Comparison of ENCODE assay signal across 9 cellular contexts in the genomic region with DNA sequence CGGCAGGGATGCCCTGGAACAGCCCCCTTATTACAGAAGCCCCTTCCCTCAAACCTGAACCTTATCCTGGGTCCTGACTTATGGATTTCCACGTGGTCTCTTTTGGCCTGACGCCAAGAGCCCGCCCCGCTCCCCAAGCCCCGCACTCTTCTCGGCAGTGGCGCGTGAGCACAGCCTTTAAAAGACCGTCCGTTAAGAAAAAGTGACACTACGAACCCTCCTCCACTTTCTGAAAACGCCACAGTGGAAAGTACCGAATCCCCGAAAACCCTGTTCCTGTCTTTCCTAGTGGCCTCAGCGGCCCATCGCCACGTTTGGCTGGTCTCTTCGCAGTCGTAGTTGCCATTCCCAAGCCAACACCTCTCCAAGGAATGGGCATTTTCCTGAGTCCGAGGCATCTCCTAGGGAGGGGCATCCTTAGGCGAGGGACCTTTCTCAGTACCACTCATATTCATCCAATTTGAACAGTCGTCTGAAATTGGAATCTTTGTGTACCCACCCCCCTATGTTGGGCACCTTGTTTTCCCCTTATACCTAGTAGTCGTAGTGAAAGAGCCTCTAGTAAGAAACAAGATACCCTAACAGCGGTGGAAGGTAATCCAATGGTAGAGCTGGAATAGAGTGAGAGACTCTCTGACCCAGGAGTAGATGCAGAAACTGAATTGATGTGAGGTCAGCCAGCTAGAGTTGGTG. TPM values are rescaled to one million over a fixed set of nuclear protein-coding genes. Genes with fewer than 3 reads are reported as not detected.
DNase-seq lines count a peak whose midpoint lies in the region; FAIRE-seq and TF ChIP-seq lines count a peak whose summit lies in the region.
"Had no signal": no experiment of that assay in that cellular context is flagged by ENCODE, and none has a peak within 500 bp of the region (broad histone marks: within the 10 kb centered on the region; RNA-seq: fewer than 3 reads in every experiment).

No MANE protein-coding gene starts in this region.

- H3K27ac ChIP-seq in BLaER1 treated with 17β-estradiol and CSF1 and Interleukin-3, amounts not matched to agents 10 nM and 100 nM = no peak overlapping the region

- FAIRE-seq in bronchial epithelial cell (lab: Jason Lieb, UNC) = no peak

- H3K9ac ChIP-seq in BLaER1 treated with 17β-estradiol and CSF1 and Interleukin-3, amounts not matched to agents 10 nM and 100 nM = no peak overlapping the region

- in situ Hi-C loops in G401 (cut with HindIII; ENCODE audit: low sequenced_read_pairs) = no loop called here

- H3K4me3 Mint-ChIP-seq in IgD-negative memory B cell = peak overlapping the region; percentile 54 to 90 (median 82)
- H3K4me3 Mint-ChIP-seq in nephron progenitor cell = peak overlapping the region; percentile 80

- H3K9me3 ChIP-seq in BLaER1 treated with 17β-estradiol and CSF1 and Interleukin-3, amounts not matched to agents 10 nM and 100 nM (replicated peaks in 1 of 11) = peaks cover 8 to 18% (median 10%) of the 10 kb centered on the region in 11 experiments

- H3K4me1 ChIP-seq in BLaER1 treated with 17β-estradiol and CSF1 and Interleukin-3, amounts not matched to agents 10 nM and 100 nM = peaks cover 15 to 37% (median 32%) of the 10 kb centered on the region in 10 experiments

- H3K4me3 ChIP-seq in BLaER1 treated with 17β-estradiol and CSF1 and Interleukin-3, amounts not matched to agents 10 nM and 100 nM = peak overlapping the region; percentile 49 to 70 (median 58); a peak in 19 of 20 replicates
- peak overlapping the region; percentile 54 for H3K4me3 ChIP-seq in bronchial epithelial cell (ENCODE audit: low read depth, low read length)

- H3K36me3 Mint-ChIP-seq in IgD-negative memory B cell (no peaks in the 10 kb centered on the region), nephron progenitor cell (ENCODE audit: low read depth) (no peaks in the 10 kb centered on the region)

- TF ChIP-seq CTCF in bronchial epithelial cell (IDR thresholded peaks at IDR 0.05; ENCODE audit: insufficient read depth, low read length, severe bottlenecking) (no peak), nephron progenitor cell (IDR thresholded peaks at IDR 0.05) (no peak)

- H3K4me1 Mint-ChIP-seq in IgD-negative memory B cell = peaks cover 26 to 34% (median 27%) of the 10 kb centered on the region in 3 donors
- H3K4me1 Mint-ChIP-seq in nephron progenitor cell = peaks cover 30% of the 10 kb centered on the region

- peaks cover 100% of the 10 kb centered on the region in 11 experiments for H3K27me3 ChIP-seq in BLaER1 treated with 17β-estradiol and CSF1 and Interleukin-3, amounts not matched to agents 10 nM and 100 nM
- H3K27me3 ChIP-seq in bronchial epithelial cell (ENCODE audit: control insufficient read depth, insufficient read depth, low read length) = no peaks in the 10 kb centered on the region

- peaks cover 81% of the 10 kb centered on the region for H3K27me3 Mint-ChIP-seq in IgD-negative memory B cell
- peaks cover 100% of the 10 kb centered on the region for H3K27me3 Mint-ChIP-seq in nephron progenitor cell (ENCODE audit: low read depth, poor library complexity)

- H3K9me3 Mint-ChIP-seq in IgD-negative memory B cell = peaks cover 0 to 2% (median 0%) of the 10 kb centered on the region in 3 donors
- no peaks in the 10 kb centered on the region for H3K9me3 Mint-ChIP-seq in nephron progenitor cell

- H3K4me2 ChIP-seq in BLaER1 treated with 17β-estradiol and CSF1 and Interleukin-3, amounts not matched to agents 10 nM and 100 nM = peak overlapping the region; percentile 82 to 99 (median 93)

- peaks cover 4 to 81% (median 58%) of the 10 kb centered on the region in 11 experiments; a peak in 20 of 22 replicates for H4K20me1 ChIP-seq in BLaER1 treated with 17β-estradiol and CSF1 and Interleukin-3, amounts not matched to agents 10 nM and 100 nM

- H3K27ac Mint-ChIP-seq in IgD-negative memory B cell = peak overlapping the region; percentile 21 to 86 (median 34)
- H3K27ac Mint-ChIP-seq in nephron progenitor cell = no peak overlapping the region

- no peak for DNase-seq in bronchial epithelial cell (ENCODE audit: low read depth)
- DNase-seq in nephron progenitor cell = no peak
- DNase-seq in G401 (ENCODE audit: low spot score) = no peak
- no peak for DNase-seq in foreskin melanocyte
- DNase-seq in AML-193 (lab: John Stamatoyannopoulos, UW) = no peak
- DNase-seq in glomerular visceral epithelial cell (ENCODE audit: extremely low spot score) = no peak

- no peaks in the 10 kb centered on the region for H3K36me3 ChIP-seq in BLaER1 treated with 17β-estradiol and CSF1 and Interleukin-3, amounts not matched to agents 10 nM and 100 nM
- H3K36me3 ChIP-seq in bronchial epithelial cell (ENCODE audit: control insufficient read depth, insufficient read depth, low read length) = no peaks in the 10 kb centered on the region

RNA-seq across cellular contexts. Expression of a gene that starts 0.8 kb away (rescaled TPM):
- polyA plus RNA-seq in IgD-negative memory B cell = not detected
- total RNA-seq in bronchial epithelial cell = under 0.01 and 0.13 TPM in 2 replicates
- total RNA-seq in G401 (2014; rRNA removed; shearing (Covaris generic)) = 1.4 and 3.3 TPM in 2 replicates

RNA-seq across cellular contexts. Expression of a gene that starts 5.5 kb away (rescaled TPM):
- polyA plus RNA-seq in IgD-negative memory B cell = not detected
- 1.6 and 1.8 TPM in 2 replicates for total RNA-seq in bronchial epithelial cell
- total RNA-seq in G401 (2014; rRNA removed; shearing (Covaris generic)) = 0.74 and 3.8 TPM in 2 replicates

RNA-seq across cellular contexts. Expression of a gene that starts 54.9 kb away (rescaled TPM):
- not detected for polyA plus RNA-seq in IgD-negative memory B cell
- not detected in 2 replicates for total RNA-seq in bronchial epithelial cell
- total RNA-seq in G401 (2014; rRNA removed; shearing (Covaris generic)) = not detected in 2 replicates
- total RNA-seq: M059J had no signal
